Comparison of ENCODE assay signal across 1 cellular context in the genomic region with DNA sequence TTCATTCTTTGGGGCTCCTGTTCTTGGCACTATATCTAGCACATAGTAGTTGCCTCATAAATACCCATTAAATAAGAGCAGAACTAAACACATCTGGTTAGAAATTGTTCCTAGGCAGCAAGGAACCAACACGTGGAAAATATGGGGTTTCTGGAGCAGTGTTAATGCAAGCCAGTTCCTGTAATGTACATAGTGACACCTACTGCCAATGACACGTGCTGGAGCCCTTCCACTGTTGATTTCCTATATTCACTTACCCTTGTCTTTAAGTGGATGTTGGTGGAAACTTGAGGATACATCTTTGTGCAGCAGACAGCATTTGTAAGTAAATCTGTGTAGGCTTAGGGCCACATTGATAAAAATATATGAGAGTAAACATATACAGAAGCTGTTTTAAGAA.
TF ChIP-seq lines count a peak whose summit lies in the region.

No MANE protein-coding gene starts in this region.

TF ChIP-seq in HepG2, 621 proteins besides CTCF, POLR2A, EP300 and RAD21:
- TF ChIP-seq, protein P1, sequence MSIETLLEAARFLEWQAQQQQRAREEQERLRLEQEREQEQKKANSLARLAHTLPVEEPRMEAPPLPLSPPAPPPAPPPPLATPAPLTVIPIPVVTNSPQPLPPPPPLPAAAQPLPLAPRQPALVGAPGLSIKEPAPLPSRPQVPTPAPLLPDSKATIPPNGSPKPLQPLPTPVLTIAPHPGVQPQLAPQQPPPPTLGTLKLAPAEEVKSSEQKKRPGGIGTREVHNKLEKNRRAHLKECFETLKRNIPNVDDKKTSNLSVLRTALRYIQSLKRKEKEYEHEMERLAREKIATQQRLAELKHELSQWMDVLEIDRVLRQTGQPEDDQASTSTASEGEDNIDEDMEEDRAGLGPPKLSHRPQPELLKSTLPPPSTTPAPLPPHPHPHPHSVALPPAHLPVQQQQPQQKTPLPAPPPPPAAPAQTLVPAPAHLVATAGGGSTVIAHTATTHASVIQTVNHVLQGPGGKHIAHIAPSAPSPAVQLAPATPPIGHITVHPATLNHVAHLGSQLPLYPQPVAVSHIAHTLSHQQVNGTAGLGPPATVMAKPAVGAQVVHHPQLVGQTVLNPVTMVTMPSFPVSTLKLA (IDR thresholded peaks at IDR 0.05): peak; percentile 62
- TF ChIP-seq STAG1 (CRISPR knock-in tag; IDR thresholded peaks at IDR 0.05) (peak; percentile 41), KDM3A (CRISPR knock-in tag; IDR thresholded peaks at IDR 0.05; ENCODE audit: low read depth) (no peak)
